ENCODE assay signal across 1 cellular context in genomic region chr6:117487831-117488230, GRCh38.
TF ChIP-seq lines count a peak whose summit lies in the region.

No MANE protein-coding gene starts in this region.

TF ChIP-seq in SK-N-SH, 30 proteins besides CTCF, POLR2A, EP300 and RAD21 (continued from another document):
- TF ChIP-seq REST (IDR thresholded peaks at IDR 0.05; ENCODE audit: low read depth, low read length), result no peak
